Comparison of ENCODE assay signal across 19 cellular contexts in genomic region chr4:121238461-121238860, GRCh38.
"Had no signal": no experiment of that assay in that cellular context is flagged by ENCODE, and none has a peak within 500 bp of the region (broad histone marks: within the 10 kb centered on the region; RNA-seq: fewer than 3 reads in every experiment).

No MANE protein-coding gene starts in this region.

- H3K9me3 ChIP-seq: SJCRH30 had no signal

- H3K36me3 Mint-ChIP-seq: IgD-negative memory B cell had no signal

- H3K36me3 ChIP-seq: SJCRH30 had no signal

- H3K27ac ChIP-seq: KMS-11, SJCRH30 had no signal

- ATAC-seq: K562, SK-N-SH treated with all-trans-retinoic acid at 6 μM for 48 hours had no signal

- H3K4me2 ChIP-seq: KMS-11 had no signal

- H3K4me1 ChIP-seq: SJCRH30 had no signal

- H3K4me3 ChIP-seq: K562, SJCRH30 had no signal

- H3K27ac Mint-ChIP-seq: IgD-negative memory B cell had no signal

- H3K27me3 ChIP-seq: SJCRH30 had no signal

- H3K4me3 Mint-ChIP-seq: IgD-negative memory B cell had no signal

- DNase-seq: Kasumi-1, MM.1S, NCI-H1092 treated with DMSO at 0.1 percent for 48 hours, NCI-H1436, NCI-H187, NCI-H2029, NCI-H2081 treated with DMSO at 0.1 percent for 48 hours, NCI-H2171, NCI-H226, NCI-H446, NCI-H510A, NCI-H774, RPMI8226, SHP77 treated with DMSO at 0.1 percent for 48 hours, SJCRH30 had no signal

- H3K9ac ChIP-seq: KMS-11 had no signal
